Comparison of ENCODE assay signal across 24 cellular contexts in the genomic region with DNA sequence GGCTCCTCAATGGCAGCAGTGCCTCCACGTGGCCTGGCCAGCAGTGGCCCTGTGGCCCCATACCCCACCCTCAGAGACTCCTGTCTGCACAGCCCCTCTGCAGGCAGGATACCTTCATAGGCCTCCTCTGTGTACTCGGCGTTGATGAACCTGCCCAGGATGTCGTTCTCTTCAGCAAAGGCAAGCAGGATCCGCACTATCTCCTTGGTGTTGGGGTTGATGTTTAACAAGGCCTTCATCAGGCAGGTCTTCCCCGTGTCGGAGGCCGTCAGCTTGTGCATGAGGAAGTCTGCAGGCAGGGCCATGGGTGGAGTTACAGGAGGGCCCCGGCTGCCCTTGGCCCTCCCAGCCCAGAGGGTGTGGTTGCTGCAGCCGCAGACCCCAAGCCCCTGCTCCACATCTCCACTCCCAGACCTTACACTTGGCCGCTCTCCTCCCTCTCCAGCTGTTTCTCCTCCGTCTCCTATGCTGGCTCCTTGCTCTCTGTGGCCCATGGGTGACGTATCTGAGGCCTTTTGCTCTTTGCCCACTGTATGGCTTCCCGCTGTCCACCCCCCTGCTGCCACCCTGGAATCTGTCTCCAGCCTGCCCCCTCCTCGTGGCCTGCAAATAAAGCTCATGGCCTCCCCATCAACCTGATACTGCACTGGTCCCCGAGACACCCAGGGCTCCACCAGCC.
"Had no signal": no experiment of that assay in that cellular context is flagged by ENCODE, and none has a peak within 500 bp of the region (broad histone marks: within the 10 kb centered on the region; RNA-seq: fewer than 3 reads in every experiment).

No MANE protein-coding gene starts in this region.

- H3K27me3 ChIP-seq: MG63, SJCRH30 had no signal

- H3K4me1 Mint-ChIP-seq: activated naive CD8-positive, alpha-beta T cell treated with anti-CD3 and anti-CD28 coated beads for 36 hours had no signal

- H3K4me3 Mint-ChIP-seq: activated CD8-positive, alpha-beta T cell treated with anti-CD3 and anti-CD28 coated beads for 36 hours; activated naive CD4-positive, alpha-beta T cell treated with anti-CD3 and anti-CD28 coated beads, Interleukin-2, amount 10 ng/mL, durations not matched to agents 7 days and 5 days; activated naive CD8-positive, alpha-beta T cell treated with anti-CD3 and anti-CD28 coated beads for 36 hours; activated T-cell treated with anti-CD3 and anti-CD28 coated beads, Interleukin-2, amount 50 U/mL, for 72 hours; T-helper 1 cell treated with Interleukin-12 subunit alpha and Interleukin-12 subunit beta and Interleukin-4 antibody, amounts not matched to agents 30 μg/mL and 1 μg/mL, for 36 hours had no signal

- H3K4me2 ChIP-seq: SK-N-SH had no signal

- H3K9ac ChIP-seq: SK-N-SH had no signal

- ATAC-seq: activated CD4-positive, CD25-positive, alpha-beta regulatory T cell treated with anti-CD3 and anti-CD28 coated beads, Interleukin-2, amount 50 U/mL, for 24 hours; activated CD8-positive, alpha-beta T cell treated with anti-CD3 and anti-CD28 coated beads for 36 hours; activated T-cell treated with anti-CD3 and anti-CD28 coated beads, Interleukin-2, amount 50 U/mL, for 72 hours; Right ventricle myocardium inferior had no signal

- H3K27ac ChIP-seq: SJCRH30 had no signal

- H3K9me3 ChIP-seq: MG63, SJCRH30, SK-N-SH had no signal

- DNase-seq: activated CD4-positive, alpha-beta T cell treated with anti-CD3 and anti-CD28 coated beads for 4 hours; activated CD8-positive, alpha-beta memory T cell treated with anti-CD3 and anti-CD28 coated beads, Interleukin-2, amount 50 U/mL, for 4 hours; activated CD8-positive, alpha-beta T cell treated with anti-CD3 and anti-CD28 coated beads for 36 hours; activated gamma-delta T cell treated with Interleukin-2 at 50 U/mL for 16 hours; activated naive CD4-positive, alpha-beta T cell treated with anti-CD3 and anti-CD28 coated beads, Interleukin-2, amount 10 ng/mL, durations not matched to agents 7 days and 5 days; activated naive CD8-positive, alpha-beta T cell treated with anti-CD3 and anti-CD28 coated beads for 36 hours; activated T-cell treated with anti-CD3 and anti-CD28 coated beads, Interleukin-2, amount 50 U/mL, for 72 hours; MG63; MV-4-11; NCI-H1092 treated with DMSO at 0.1 percent for 48 hours; NCI-H1417 treated with DMSO at 0.1 percent for 48 hours; NCI-H1694; NCI-H2029; NCI-H2107; NCI-H2171 treated with DMSO at 0.1 percent for 48 hours; NCI-H226; NCI-H526 treated with DMSO at 0.1 percent for 48 hours; NCI-H82; SJCRH30; SK-N-SH had no signal

- H3K36me3 ChIP-seq: MG63, SJCRH30 had no signal

- H3K36me3 Mint-ChIP-seq: activated naive CD4-positive, alpha-beta T cell treated with anti-CD3 and anti-CD28 coated beads, Interleukin-2, amount 10 ng/mL, durations not matched to agents 7 days and 5 days; activated naive CD8-positive, alpha-beta T cell treated with anti-CD3 and anti-CD28 coated beads for 36 hours had no signal

- H3K27ac Mint-ChIP-seq: activated CD8-positive, alpha-beta T cell treated with anti-CD3 and anti-CD28 coated beads for 36 hours; activated naive CD4-positive, alpha-beta T cell treated with anti-CD3 and anti-CD28 coated beads, Interleukin-2, amount 10 ng/mL, durations not matched to agents 7 days and 5 days; activated naive CD8-positive, alpha-beta T cell treated with anti-CD3 and anti-CD28 coated beads for 36 hours; activated T-cell treated with anti-CD3 and anti-CD28 coated beads, Interleukin-2, amount 50 U/mL, for 72 hours; activated T-helper 2 cell treated with anti-CD3 and anti-CD28 coated beads, Interferon-gamma antibody, Interleukin-2, Interleukin-4, amounts not matched to agents 10 μg/mL and 5 μg/mL and 100 μg/mL, durations not matched to agents 14 hours and 24 hours and 36 hours; T-helper 1 cell treated with Interleukin-12 subunit alpha and Interleukin-12 subunit beta and Interleukin-4 antibody, amounts not matched to agents 30 μg/mL and 1 μg/mL, for 36 hours had no signal

- H3K4me3 ChIP-seq: MG63, SJCRH30 had no signal

- H3K4me1 ChIP-seq: SJCRH30 had no signal

- H3K9me3 Mint-ChIP-seq: activated CD8-positive, alpha-beta T cell treated with anti-CD3 and anti-CD28 coated beads for 36 hours; activated naive CD4-positive, alpha-beta T cell treated with anti-CD3 and anti-CD28 coated beads, Interleukin-2, amount 10 ng/mL, durations not matched to agents 7 days and 5 days; activated naive CD8-positive, alpha-beta T cell treated with anti-CD3 and anti-CD28 coated beads for 36 hours; activated T-cell treated with anti-CD3 and anti-CD28 coated beads, Interleukin-2, amount 50 U/mL, for 72 hours; activated T-helper 2 cell treated with anti-CD3 and anti-CD28 coated beads, Interferon-gamma antibody, Interleukin-2, Interleukin-4, amounts not matched to agents 10 μg/mL and 5 μg/mL and 100 μg/mL, durations not matched to agents 14 hours and 24 hours and 36 hours; T-helper 1 cell treated with Interleukin-12 subunit alpha and Interleukin-12 subunit beta and Interleukin-4 antibody, amounts not matched to agents 30 μg/mL and 1 μg/mL, for 36 hours had no signal
